ENCODE assay signal across 11 cellular contexts in genomic region chr16:4021070-4021779, GRCh38.
DNase-seq lines count a peak whose midpoint lies in the region; ATAC-seq and TF ChIP-seq lines count a peak whose summit lies in the region.
"Had no signal": no experiment of that assay in that cellular context is flagged by ENCODE, and none has a peak within 500 bp of the region (broad histone marks: within the 10 kb centered on the region; RNA-seq: fewer than 3 reads in every experiment).

No MANE protein-coding gene starts in this region.

- H3K56ac ChIP-seq in H9 (ENCODE audit: insufficient read length, low read depth, low read length), result no peak overlapping the region

- no peaks in the 10 kb centered on the region for H3K27me3 Mint-ChIP-seq in activated CD8-positive, alpha-beta T cell treated with anti-CD3 and anti-CD28 coated beads, Interleukin-2, amount 10 ng/mL, durations not matched to agents 7 days and 5 days (ENCODE audit: low read depth)
- 0 out of 2 replicates have a peak, but pooled peaks cover 2% of the 10 kb centered on the region for H3K27me3 Mint-ChIP-seq in H9 (ENCODE audit: low read depth)
- H3K27me3 Mint-ChIP-seq: activated CD4-positive, alpha-beta T cell treated with anti-CD3 and anti-CD28 coated beads, Interleukin-2, amount 10 ng/mL, durations not matched to agents 7 days and 5 days had no signal

- no peaks in the 10 kb centered on the region for H3K79me2 ChIP-seq in H9 (ENCODE audit: insufficient read depth, low read length)

- H3K36me3 Mint-ChIP-seq in activated CD8-positive, alpha-beta T cell treated with anti-CD3 and anti-CD28 coated beads, Interleukin-2, amount 10 ng/mL, durations not matched to agents 7 days and 5 days (ENCODE audit: low read depth), result no peaks in the 10 kb centered on the region
- no peaks in the 10 kb centered on the region; a peak in 2 of 7 replicates for H3K36me3 Mint-ChIP-seq in H9 (ENCODE audit: insufficient read depth in 1 of 3, low read depth in 3 of 3)

- H3K27ac ChIP-seq in HEK293 (ENCODE audit: extremely low read depth, low read depth, low read length) (no peak overlapping the region), H9 (ENCODE audit: insufficient read length, low read depth, low read length) (no peak overlapping the region)

- no peak overlapping the region for H4K8ac ChIP-seq in H9 (replicated peaks; ENCODE audit: insufficient read length, low read depth, low read length)

- no peak for ATAC-seq in activated CD8-positive, alpha-beta T cell treated with anti-CD3 and anti-CD28 coated beads, Interleukin-2, amount 10 ng/mL, durations not matched to agents 7 days and 5 days

- no peak overlapping the region for H4K91ac ChIP-seq in H9 (ENCODE audit: insufficient read length, low read depth, low read length)

- H3K27me3 ChIP-seq in H9 (ENCODE audit: insufficient read depth, low read length), result no peaks in the 10 kb centered on the region

- no peak overlapping the region for H2BK120ac ChIP-seq in H9 (ENCODE audit: low read depth, low read length, poor library complexity, severe bottlenecking)

- no peaks in the 10 kb centered on the region for H3K9me3 Mint-ChIP-seq in activated CD8-positive, alpha-beta T cell treated with anti-CD3 and anti-CD28 coated beads, Interleukin-2, amount 10 ng/mL, durations not matched to agents 7 days and 5 days (ENCODE audit: insufficient read depth)
- no peaks in the 10 kb centered on the region for H3K9me3 Mint-ChIP-seq in H9
- H3K9me3 Mint-ChIP-seq: activated CD4-positive, alpha-beta T cell treated with anti-CD3 and anti-CD28 coated beads, Interleukin-2, amount 10 ng/mL, durations not matched to agents 7 days and 5 days; neural crest cell had no signal

- H3K4me1 ChIP-seq in HEK293 (ENCODE audit: control insufficient read depth, insufficient read depth, low read length), result no peaks in the 10 kb centered on the region
- H3K4me1 ChIP-seq in H9 (ENCODE audit: insufficient read depth, low read length), result peaks cover 4% of the 10 kb centered on the region; the same call in 1 of the 2 replicates

- H3K4me3 Mint-ChIP-seq in activated CD8-positive, alpha-beta T cell treated with anti-CD3 and anti-CD28 coated beads, Interleukin-2, amount 10 ng/mL, durations not matched to agents 7 days and 5 days, result no peak overlapping the region
- H3K4me3 Mint-ChIP-seq in H9, result no peak overlapping the region
- H3K4me3 Mint-ChIP-seq: activated CD4-positive, alpha-beta T cell treated with anti-CD3 and anti-CD28 coated beads, Interleukin-2, amount 10 ng/mL, durations not matched to agents 7 days and 5 days; neural crest cell had no signal

- POLR2A ChIA-PET in HEK293 (lab: Yijun Ruan, JAX), result no interaction called here
- POLR2A ChIA-PET in activated CD8-positive, alpha-beta T cell treated with anti-CD3 and anti-CD28 coated beads, Interleukin-2, amount 10 ng/mL, durations not matched to agents 7 days and 5 days (lab: Charles Lee), result no interaction called here

- H3K14ac ChIP-seq in H9 (ENCODE audit: insufficient read depth, low read length), result no peak overlapping the region

- no peak overlapping the region for H3T11ph ChIP-seq in H9 (ENCODE audit: low read length)

- no peak overlapping the region for H4K5ac ChIP-seq in H9 (ENCODE audit: insufficient read length, low read depth, low read length)

- H2BK15ac ChIP-seq in H9 (ENCODE audit: low read depth, low read length), result no peak overlapping the region

- no peak overlapping the region for H2BK20ac ChIP-seq in H9 (ENCODE audit: low read depth, low read length, poor library complexity, severe bottlenecking)

- H3K79me1 ChIP-seq in H9 (ENCODE audit: insufficient read depth, low read depth, low read length, poor library complexity, severe bottlenecking), result no peaks in the 10 kb centered on the region

- H3K4me1 Mint-ChIP-seq in activated CD8-positive, alpha-beta T cell treated with anti-CD3 and anti-CD28 coated beads, Interleukin-2, amount 10 ng/mL, durations not matched to agents 7 days and 5 days (ENCODE audit: low read depth), result peaks cover 9% of the 10 kb centered on the region
- peaks cover 17 to 23% of the 10 kb centered on the region in 2 experiments for H3K4me1 Mint-ChIP-seq in H9
- H3K4me1 Mint-ChIP-seq: neural crest cell had no signal

- no peak overlapping the region for H2AK5ac ChIP-seq in H9 (ENCODE audit: insufficient read length, low read length)

- CTCF ChIA-PET in HEK293 (lab: Yijun Ruan, JAX), result interaction anchor here (0.6 kb wide), 2 partner anchors 14 to 390 kb away, joined by 3 read pairs; no protein-coding TSS in a partner anchor
- CTCF ChIA-PET in activated CD8-positive, alpha-beta T cell treated with anti-CD3 and anti-CD28 coated beads, Interleukin-2, amount 10 ng/mL, durations not matched to agents 7 days and 5 days (lab: Charles Lee), result no interaction called here

- no peaks in the 10 kb centered on the region for H4K20me1 ChIP-seq in H9 (ENCODE audit: control insufficient read depth, insufficient read depth, insufficient read length)

- H3K4me3 ChIP-seq in HEK293 (ENCODE audit: low read depth, low read length) (no peak overlapping the region), epithelial cell of esophagus (ENCODE audit: low read length) (no peak overlapping the region)

- H2BK12ac ChIP-seq in H9 (ENCODE audit: insufficient read length, low read depth, low read length), result no peak overlapping the region

- no peak overlapping the region for H3K9ac ChIP-seq in H9 (ENCODE audit: extremely low read depth, insufficient read length, low read length)

- no peak for TF ChIP-seq CTCF in HEK293 (tag by site-specific recombination; IDR thresholded peaks at IDR 0.05)
- no peak for TF ChIP-seq CTCF in epithelial cell of esophagus (IDR thresholded peaks at IDR 0.05; ENCODE audit: insufficient read depth, low read depth, low read length, missing control alignments)
- no peak for TF ChIP-seq CTCF in H9 (conservative IDR thresholded peaks at IDR 0.05)

- no peak overlapping the region for H3K18ac ChIP-seq in H9 (ENCODE audit: insufficient read length, low read depth, low read length)

- no peak overlapping the region for H3K4me2 ChIP-seq in H9 (ENCODE audit: insufficient read depth, insufficient read length, low read length)

- H2BK5ac ChIP-seq in H9 (ENCODE audit: insufficient read length, low read length), result no peak overlapping the region

- DNase-seq in NCI-H2196 treated with DMSO at 0.1 percent for 48 hours (lab: John Stamatoyannopoulos, UW; ENCODE audit: unreplicated experiment) (peak; percentile 94), epithelial cell of esophagus (ENCODE audit: low read depth) (peak; percentile 92), renal cortical epithelial cell (ENCODE audit: low read depth) (peak; percentile 88), A172 (ENCODE audit: low spot score) (no peak), DMS 273 (lab: John Stamatoyannopoulos, UW; ENCODE audit: unreplicated experiment) (no peak), H9 (no peak)
- DNase-seq in activated CD8-positive, alpha-beta T cell treated with anti-CD3 and anti-CD28 coated beads, Interleukin-2, amount 10 ng/mL, durations not matched to agents 7 days and 5 days, result no peak
- DNase-seq: activated CD4-positive, alpha-beta T cell treated with anti-CD3 and anti-CD28 coated beads, Interleukin-2, amount 10 ng/mL, durations not matched to agents 7 days and 5 days; anterior cingulate cortex had no signal

- H3K36me3 ChIP-seq in HEK293 (ENCODE audit: control insufficient read depth in 2 of 2, insufficient read depth in 1 of 2, low read length in 2 of 2), result no peaks in the 10 kb centered on the region

- H2AFZ ChIP-seq in H9 (ENCODE audit: low read length), result no peak overlapping the region

- no CpG with 5 or more reads among the region's 14 CpGs for WGBS in H9 (ENCODE audit: extremely low coverage, insufficient read length, low lambda C conversion rate)

- H3K4ac ChIP-seq in H9 (ENCODE audit: low read depth, low read length), result no peak overlapping the region

- no peak overlapping the region for H3K27ac Mint-ChIP-seq in activated CD8-positive, alpha-beta T cell treated with anti-CD3 and anti-CD28 coated beads, Interleukin-2, amount 10 ng/mL, durations not matched to agents 7 days and 5 days
- 0 out of 7 replicates have a peak overlapping the region, but pooled peaks of 1 of the 3 experiments have one; percentile 25 for H3K27ac Mint-ChIP-seq in H9
- H3K27ac Mint-ChIP-seq: activated CD4-positive, alpha-beta T cell treated with anti-CD3 and anti-CD28 coated beads, Interleukin-2, amount 10 ng/mL, durations not matched to agents 7 days and 5 days had no signal

- peaks cover 2% of the 10 kb centered on the region for H3K23me2 ChIP-seq in H9 (ENCODE audit: insufficient read length, low read depth, low read length, poor library complexity, severe bottlenecking)

- H3K9me3 ChIP-seq in HEK293 (ENCODE audit: control insufficient read depth, insufficient read depth, low read depth, low read length), result no peaks in the 10 kb centered on the region
- no peaks in the 10 kb centered on the region for H3K9me3 ChIP-seq in H9 (ENCODE audit: control insufficient read depth, low read depth, low read length)

- H3K23ac ChIP-seq in H9 (ENCODE audit: insufficient read length, low read depth, low read length), result no peak overlapping the region

TF ChIP-seq in HEK293, 187 proteins besides CTCF, POLR2A, EP300 and RAD21 (continues in another document):
- no peak for TF ChIP-seq ZNF791 (tag by site-specific recombination; IDR thresholded peaks at IDR 0.05)
- TF ChIP-seq HOXC10 (CRISPR knock-in tag; IDR thresholded peaks at IDR 0.05), result no peak
- no peak for TF ChIP-seq ZBTB49 (tag by site-specific recombination; IDR thresholded peaks at IDR 0.05; ENCODE audit: low read depth)
- no peak for TF ChIP-seq KLF10 (tag by site-specific recombination; IDR thresholded peaks at IDR 0.05)
- no peak for TF ChIP-seq TRIM28 (IDR thresholded peaks at IDR 0.05; ENCODE audit: borderline replicate concordance, low read length)
- TF ChIP-seq ZNF596 (tag by site-specific recombination; IDR thresholded peaks at IDR 0.05), result no peak
- TF ChIP-seq KLF1 (tag by site-specific recombination; IDR thresholded peaks at IDR 0.05), result peak; percentile 43; the same call in 1 of the 2 replicates

Comparison
In these comparisons a context has a peak if more than half of its experiments do, and no peak if none do; other contexts are left out.
1. DNase-seq: peak in NCI-H2196 treated with DMSO at 0.1 percent for 48 hours (single experiment), epithelial cell of esophagus (single experiment) and renal cortical epithelial cell (single experiment); none in activated CD8-positive, alpha-beta T cell treated with anti-CD3 and anti-CD28 coated beads, Interleukin-2, amount 10 ng/mL, durations not matched to agents 7 days and 5 days (single experiment), A172 (single experiment), DMS 273 (single experiment) and H9 (single experiment).